In genomic region chr2:11812466-11813100, GRCh38 we compare ENCODE assay signal across 1 cellular context.
TF ChIP-seq lines count a peak whose summit lies in the region.

No MANE protein-coding gene starts in this region.

TF ChIP-seq in HepG2, 621 proteins besides CTCF, POLR2A, EP300 and RAD21 (continued from another document):
- TF ChIP-seq CENPT (CRISPR knock-in tag; IDR thresholded peaks at IDR 0.05; ENCODE audit: low read depth) (no peak), EED (CRISPR knock-in tag; IDR thresholded peaks at IDR 0.05) (no peak), ZNF615 (CRISPR knock-in tag; IDR thresholded peaks at IDR 0.05; ENCODE audit: borderline replicate concordance) (no peak), FOXC1 (CRISPR knock-in tag; IDR thresholded peaks at IDR 0.05; ENCODE audit: borderline replicate concordance) (no peak), ZNF547 (CRISPR knock-in tag; IDR thresholded peaks at IDR 0.05) (no peak), SMARCE1 (IDR thresholded peaks at IDR 0.05; ENCODE audit: borderline replicate concordance) (no peak)
- TF ChIP-seq, protein P1, sequence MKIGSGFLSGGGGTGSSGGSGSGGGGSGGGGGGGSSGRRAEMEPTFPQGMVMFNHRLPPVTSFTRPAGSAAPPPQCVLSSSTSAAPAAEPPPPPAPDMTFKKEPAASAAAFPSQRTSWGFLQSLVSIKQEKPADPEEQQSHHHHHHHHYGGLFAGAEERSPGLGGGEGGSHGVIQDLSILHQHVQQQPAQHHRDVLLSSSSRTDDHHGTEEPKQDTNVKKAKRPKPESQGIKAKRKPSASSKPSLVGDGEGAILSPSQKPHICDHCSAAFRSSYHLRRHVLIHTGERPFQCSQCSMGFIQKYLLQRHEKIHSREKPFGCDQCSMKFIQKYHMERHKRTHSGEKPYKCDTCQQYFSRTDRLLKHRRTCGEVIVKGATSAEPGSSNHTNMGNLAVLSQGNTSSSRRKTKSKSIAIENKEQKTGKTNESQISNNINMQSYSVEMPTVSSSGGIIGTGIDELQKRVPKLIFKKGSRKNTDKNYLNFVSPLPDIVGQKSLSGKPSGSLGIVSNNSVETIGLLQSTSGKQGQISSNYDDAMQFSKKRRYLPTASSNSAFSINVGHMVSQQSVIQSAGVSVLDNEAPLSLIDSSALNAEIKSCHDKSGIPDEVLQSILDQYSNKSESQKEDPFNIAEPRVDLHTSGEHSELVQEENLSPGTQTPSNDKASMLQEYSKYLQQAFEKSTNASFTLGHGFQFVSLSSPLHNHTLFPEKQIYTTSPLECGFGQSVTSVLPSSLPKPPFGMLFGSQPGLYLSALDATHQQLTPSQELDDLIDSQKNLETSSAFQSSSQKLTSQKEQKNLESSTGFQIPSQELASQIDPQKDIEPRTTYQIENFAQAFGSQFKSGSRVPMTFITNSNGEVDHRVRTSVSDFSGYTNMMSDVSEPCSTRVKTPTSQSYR (CRISPR knock-in tag; IDR thresholded peaks at IDR 0.05; ENCODE audit: borderline replicate concordance): no peak
- TF ChIP-seq, protein P2, sequence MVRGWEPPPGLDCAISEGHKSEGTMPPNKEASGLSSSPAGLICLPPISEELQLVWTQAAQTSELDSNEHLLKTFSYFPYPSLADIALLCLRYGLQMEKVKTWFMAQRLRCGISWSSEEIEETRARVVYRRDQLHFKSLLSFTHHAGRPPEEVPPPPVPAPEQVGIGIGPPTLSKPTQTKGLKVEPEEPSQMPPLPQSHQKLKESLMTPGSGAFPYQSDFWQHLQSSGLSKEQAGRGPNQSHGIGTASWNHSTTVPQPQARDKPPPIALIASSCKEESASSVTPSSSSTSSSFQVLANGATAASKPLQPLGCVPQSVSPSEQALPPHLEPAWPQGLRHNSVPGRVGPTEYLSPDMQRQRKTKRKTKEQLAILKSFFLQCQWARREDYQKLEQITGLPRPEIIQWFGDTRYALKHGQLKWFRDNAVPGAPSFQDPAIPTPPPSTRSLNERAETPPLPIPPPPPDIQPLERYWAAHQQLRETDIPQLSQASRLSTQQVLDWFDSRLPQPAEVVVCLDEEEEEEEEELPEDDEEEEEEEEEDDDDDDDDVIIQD (CRISPR knock-in tag; IDR thresholded peaks at IDR 0.05; ENCODE audit: low read depth): no peak
